ENCODE assay signal across 17 cellular contexts in genomic region chr12:96495155-96495554, GRCh38.
"Had no signal": no experiment of that assay in that cellular context is flagged by ENCODE, and none has a peak within 500 bp of the region (broad histone marks: within the 10 kb centered on the region; RNA-seq: fewer than 3 reads in every experiment).

No MANE protein-coding gene starts in this region.

- H3K9me3 Mint-ChIP-seq: activated CD4-positive, alpha-beta memory T cell treated with anti-CD3 and anti-CD28 coated beads for 36 hours; activated T-cell treated with anti-CD3 and anti-CD28 coated beads, Interleukin-2, amount 50 U/mL, for 72 hours; nephron; stimulated activated naive CD8-positive, alpha-beta T cell treated with anti-CD3 and anti-CD28 coated beads, Interleukin-15, amount 100 ng/mL, for 72 hours had no signal

- DNase-seq: activated CD4-positive, alpha-beta memory T cell treated with anti-CD3 and anti-CD28 coated beads for 36 hours; activated CD8-positive, alpha-beta memory T cell treated with anti-CD3 and anti-CD28 coated beads, Interleukin-2, amount 50 U/mL, for 4 hours; activated naive CD8-positive, alpha-beta T cell treated with anti-CD3 and anti-CD28 coated beads, Interleukin-2, amount 10 ng/mL, durations not matched to agents 7 days and 5 days; activated T-cell treated with anti-CD3 and anti-CD28 coated beads, Interleukin-2, amount 50 U/mL, for 72 hours; anterior cingulate cortex; left cardiac atrium; occipital lobe; stimulated activated CD4-positive, alpha-beta T cell treated with anti-CD3 and anti-CD28 coated beads, Interleukin-12 subunit alpha, Interleukin-12 subunit beta, amount 100 ng/mL, for 4 hours; stimulated activated CD4-positive, alpha-beta T cell treated with anti-CD3 and anti-CD28 coated beads, Interleukin-2, amount 100 ng/mL, for 48 hours; stimulated activated naive CD8-positive, alpha-beta T cell treated with anti-CD3 and anti-CD28 coated beads, Interleukin-15, amount 100 ng/mL, for 72 hours; testis; upper lobe of right lung had no signal

- H3K4me1 ChIP-seq: prostate gland, testis, upper lobe of right lung had no signal

- H3K27ac ChIP-seq: esophagus muscularis mucosa, prostate gland, testis, upper lobe of right lung had no signal

- H3K9me3 ChIP-seq: esophagus muscularis mucosa, prostate gland, testis, upper lobe of right lung had no signal

- H3K4me1 Mint-ChIP-seq: nephron had no signal

- ATAC-seq: activated T-cell treated with anti-CD3 and anti-CD28 coated beads, Interleukin-2, amount 50 U/mL, for 72 hours; left cardiac atrium; sciatic nerve; stimulated activated naive CD8-positive, alpha-beta T cell treated with anti-CD3 and anti-CD28 coated beads, Interleukin-15, amount 100 ng/mL, for 72 hours; upper lobe of right lung had no signal

- H3K27me3 ChIP-seq: esophagus muscularis mucosa, testis, upper lobe of right lung had no signal

- H3K36me3 Mint-ChIP-seq: activated CD4-positive, alpha-beta memory T cell treated with anti-CD3 and anti-CD28 coated beads for 36 hours; activated naive CD8-positive, alpha-beta T cell treated with anti-CD3 and anti-CD28 coated beads, Interleukin-2, amount 10 ng/mL, durations not matched to agents 7 days and 5 days had no signal

- H3K27me3 Mint-ChIP-seq: activated CD4-positive, alpha-beta memory T cell treated with anti-CD3 and anti-CD28 coated beads for 36 hours; stimulated activated naive CD8-positive, alpha-beta T cell treated with anti-CD3 and anti-CD28 coated beads, Interleukin-15, amount 100 ng/mL, for 72 hours had no signal

- H3K4me3 ChIP-seq: esophagus muscularis mucosa, prostate gland, testis, upper lobe of right lung had no signal

- H3K36me3 ChIP-seq: esophagus muscularis mucosa, prostate gland, upper lobe of right lung had no signal

- H3K4me3 Mint-ChIP-seq: activated CD4-positive, alpha-beta memory T cell treated with anti-CD3 and anti-CD28 coated beads for 36 hours; activated T-cell treated with anti-CD3 and anti-CD28 coated beads, Interleukin-2, amount 50 U/mL, for 72 hours; nephron; stimulated activated naive CD8-positive, alpha-beta T cell treated with anti-CD3 and anti-CD28 coated beads, Interleukin-15, amount 100 ng/mL, for 72 hours had no signal

- H3K27ac Mint-ChIP-seq: activated CD4-positive, alpha-beta memory T cell treated with anti-CD3 and anti-CD28 coated beads for 36 hours; activated naive CD8-positive, alpha-beta T cell treated with anti-CD3 and anti-CD28 coated beads, Interleukin-2, amount 10 ng/mL, durations not matched to agents 7 days and 5 days; activated T-cell treated with anti-CD3 and anti-CD28 coated beads, Interleukin-2, amount 50 U/mL, for 72 hours; nephron; stimulated activated naive CD8-positive, alpha-beta T cell treated with anti-CD3 and anti-CD28 coated beads, Interleukin-15, amount 100 ng/mL, for 72 hours; T-helper 2 cell treated with Interferon-gamma antibody and Interleukin-4, amounts not matched to agents 5 μg/mL and 100 μg/mL, for 36 hours had no signal
